8 cellular contexts compared by ENCODE assay signal in genomic region chr1:78003070-78003751, GRCh38. TPM values are rescaled to one million over a fixed set of nuclear protein-coding genes. Genes with fewer than 3 reads are reported as not detected.
A peak's percentile ranks its signal among the peaks of the same experiment; 100 is the strongest.
DNase-seq lines count a peak whose midpoint lies in the region; ATAC-seq, FAIRE-seq and TF ChIP-seq lines count a peak whose summit lies in the region.

No MANE protein-coding gene starts in this region.

- no peak for TF ChIP-seq RAD21 in A549 (conservative IDR thresholded peaks at IDR 0.05 in 1 of 2, IDR thresholded peaks at IDR 0.05 in 1 of 2)

- H3K79me2 ChIP-seq in astrocyte (ENCODE audit: insufficient read depth, low read length) = peaks cover 36% of the 10 kb centered on the region

- H3K9me3 Mint-ChIP-seq in astrocyte (ENCODE audit: unreplicated experiment) (no peaks in the 10 kb centered on the region), memory B cell (no peaks in the 10 kb centered on the region)

- no peak for TF ChIP-seq POLR2A in A549 (IDR thresholded peaks at IDR 0.05; ENCODE audit: low read length)

- H3K9ac ChIP-seq in astrocyte (ENCODE audit: low read length) = no peak overlapping the region

- 3% methylated on average over 3 of the region's 3 CpGs for WGBS in A549 (ENCODE audit: missing lambda C conversion rate)

- H3K4me2 ChIP-seq in A549 = peak overlapping the region; percentile 87
- peak overlapping the region; percentile 85 for H3K4me2 ChIP-seq in astrocyte (ENCODE audit: low read length)

- no peak for TF ChIP-seq EP300 in A549 (IDR thresholded peaks at IDR 0.05)

- H3K4me1 Mint-ChIP-seq in astrocyte (ENCODE audit: low read depth, unreplicated experiment) = peaks cover 9% of the 10 kb centered on the region
- H3K4me1 Mint-ChIP-seq in memory B cell = peaks cover 8% of the 10 kb centered on the region

- peak overlapping the region; percentile 35 for H3K4me3 Mint-ChIP-seq in astrocyte (ENCODE audit: unreplicated experiment)
- H3K4me3 Mint-ChIP-seq in memory B cell = no peak overlapping the region

- H3K27me3 ChIP-seq in astrocyte (ENCODE audit: insufficient read depth, low read length) = no peaks in the 10 kb centered on the region

- POLR2A ChIA-PET in A549 (lab: Yijun Ruan, JAX) = interaction anchor here (1.0 to 6.8 kb wide), 11 partner anchors 8 to 463 kb away, joined by 3 to 94 read pairs (median 8); partner anchors contain the start of gene FUBP1

- TF ChIP-seq CTCF in A549 (IDR thresholded peaks at IDR 0.05) (no peak), astrocyte (IDR thresholded peaks at IDR 0.05; ENCODE audit: insufficient read depth, low read depth, low read length) (no peak)

- H3K4me1 ChIP-seq in A549 (peaks cover 31% of the 10 kb centered on the region), astrocyte (ENCODE audit: insufficient read depth, low read length) (peaks cover 2% of the 10 kb centered on the region)

- no peak for FAIRE-seq in A549 (lab: Jason Lieb, UNC)
- no peak for FAIRE-seq in astrocyte (lab: Jason Lieb, UNC)
- no peak for FAIRE-seq in HTR-8/SVneo (lab: Jason Lieb, UNC)

- peak overlapping the region; percentile 82 for H3K27ac Mint-ChIP-seq in astrocyte (ENCODE audit: unreplicated experiment)
- H3K27ac Mint-ChIP-seq in memory B cell = peak overlapping the region; percentile 98

- H3K4me3 ChIP-seq in A549 = peak overlapping the region; percentile 58
- no peak overlapping the region for H3K4me3 ChIP-seq in astrocyte (ENCODE audit: insufficient read depth, low read depth, low read length)

- CTCF ChIA-PET in A549 (lab: Yijun Ruan, JAX) = interaction anchor here (0.9 to 4.6 kb wide), 6 partner anchors 12 to 111 kb away, joined by 3 to 32 read pairs (median 4); partner anchors contain the start of gene FUBP1

- no peak for DNase-seq in A549 (ENCODE audit: low read depth in 1 of 2, low spot score in 1 of 2)
- peak; percentile 32 for DNase-seq in HT-29 (ENCODE audit: low spot score)
- no peak for DNase-seq in astrocyte (ENCODE audit: low read depth)
- no peak for DNase-seq in memory B cell (ENCODE audit: low spot score in 2 of 2)
- no peak for DNase-seq in HTR-8/SVneo (ENCODE audit: insufficient read length, low spot score)
- no peak for DNase-seq in AG20443 (ENCODE audit: low spot score)
- no peak for DNase-seq in NCI-H1105 treated with DMSO at 0.1 percent for 48 hours (lab: John Stamatoyannopoulos, UW)
- DNase-seq in GF-D8 (lab: John Stamatoyannopoulos, UW) = no peak

- H3K27me3 Mint-ChIP-seq in astrocyte (ENCODE audit: low read depth, unreplicated experiment) (no peaks in the 10 kb centered on the region), memory B cell (no peaks in the 10 kb centered on the region)

- H4K20me1 ChIP-seq in astrocyte (ENCODE audit: insufficient read depth, low read length) = peaks cover 12% of the 10 kb centered on the region

- no peaks in the 10 kb centered on the region for H3K9me3 ChIP-seq in A549
- H3K9me3 ChIP-seq in astrocyte (ENCODE audit: insufficient read depth, low read depth, low read length) = no peaks in the 10 kb centered on the region

- H3K36me3 ChIP-seq in astrocyte (ENCODE audit: insufficient read depth, low read length) = no peaks in the 10 kb centered on the region

- H3K27ac ChIP-seq in A549 (peak overlapping the region; percentile 77 to 83), astrocyte (ENCODE audit: low read depth, low read length) (no peak overlapping the region)

- no peak overlapping the region for H2AFZ ChIP-seq in astrocyte (ENCODE audit: low read depth, low read length)

- ATAC-seq in A549 = no peak
- ATAC-seq in memory B cell (ENCODE audit: low read depth) = no peak

- H3K36me3 Mint-ChIP-seq in astrocyte (ENCODE audit: low read depth, unreplicated experiment) = no peaks in the 10 kb centered on the region
- peaks cover under 1% of the 10 kb centered on the region for H3K36me3 Mint-ChIP-seq in memory B cell

TF ChIP-seq in A549, 52 proteins besides CTCF, POLR2A, EP300 and RAD21:
- TF ChIP-seq MAFK (IDR thresholded peaks at IDR 0.05; ENCODE audit: partially characterized antibody) = peak; percentile 99
- peak; percentile 80 for TF ChIP-seq NFE2L2 (conservative IDR thresholded peaks at IDR 0.05; ENCODE audit: low read length)
- TF ChIP-seq, protein P1, sequence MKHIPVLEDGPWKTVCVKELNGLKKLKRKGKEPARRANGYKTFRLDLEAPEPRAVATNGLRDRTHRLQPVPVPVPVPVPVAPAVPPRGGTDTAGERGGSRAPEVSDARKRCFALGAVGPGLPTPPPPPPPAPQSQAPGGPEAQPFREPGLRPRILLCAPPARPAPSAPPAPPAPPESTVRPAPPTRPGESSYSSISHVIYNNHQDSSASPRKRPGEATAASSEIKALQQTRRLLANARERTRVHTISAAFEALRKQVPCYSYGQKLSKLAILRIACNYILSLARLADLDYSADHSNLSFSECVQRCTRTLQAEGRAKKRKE (CRISPR knock-in tag; IDR thresholded peaks at IDR 0.05; ENCODE audit: low read depth) = no peak

RNA-seq across cellular contexts. Expression of gene DNAJB4, which starts 1.5 kb away (rescaled TPM):
- polyA plus RNA-seq in A549 (2011; rRNA removed) (18.5 and 30.0 TPM in 2 replicates), A549 (2017; fragmentation: RNase III; extraction: RNeasy Plus Mini Kit Qiagen cat#74134 plus additional on column Dnase treatment) (48.8 to 62.6 TPM (median 49.0 TPM) in 3 replicates)
- 6.6 and 6.9 TPM in 2 replicates for polyA plus RNA-seq in A549 (2012; cell fraction: cytosol; rRNA removed)
- 3.0 and 4.9 TPM in 2 replicates for polyA plus RNA-seq in A549 (2012; cell fraction: nucleus; rRNA removed)
- 6.4 and 15.0 TPM in 2 replicates for polyA minus RNA-seq in A549 (2011; rRNA and poly(A)+ RNA removed)
- 4.2 and 7.9 TPM in 2 replicates for total RNA-seq in HT-29 (2014; rRNA removed; shearing (Covaris generic))
- total RNA-seq in astrocyte = 57.9 and 58.6 TPM in 2 replicates

RNA-seq across cellular contexts. Expression of gene FUBP1, which starts 24.3 kb away (rescaled TPM):
- polyA plus RNA-seq in A549 (2011; rRNA removed) (126 and 183 TPM in 2 replicates), A549 (2017; fragmentation: RNase III; extraction: RNeasy Plus Mini Kit Qiagen cat#74134 plus additional on column Dnase treatment) (126 to 131 TPM (median 128 TPM) in 3 replicates)
- 54.5 and 73.6 TPM in 2 replicates for polyA plus RNA-seq in A549 (2012; cell fraction: cytosol; rRNA removed)
- polyA plus RNA-seq in A549 (2012; cell fraction: nucleus; rRNA removed) = 92.2 and 112 TPM in 2 replicates
- 127 and 185 TPM in 2 replicates for polyA minus RNA-seq in A549 (2011; rRNA and poly(A)+ RNA removed)
- total RNA-seq in HT-29 (2014; rRNA removed; shearing (Covaris generic)) = 130 and 145 TPM in 2 replicates
- total RNA-seq in astrocyte = 113 and 128 TPM in 2 replicates

RNA-seq across cellular contexts. Expression of gene GIPC2, which starts 42.6 kb away (rescaled TPM):
- polyA plus RNA-seq in A549 (2011; rRNA removed) (not detected in 2 replicates), A549 (2017; fragmentation: RNase III; extraction: RNeasy Plus Mini Kit Qiagen cat#74134 plus additional on column Dnase treatment) (0.04 to 0.07 TPM (median 0.06 TPM) in 3 replicates)
- not detected in 2 replicates for polyA plus RNA-seq in A549 (2012; cell fraction: cytosol; rRNA removed)
- not detected in 2 replicates for polyA plus RNA-seq in A549 (2012; cell fraction: nucleus; rRNA removed)
- not detected in 2 replicates for polyA minus RNA-seq in A549 (2011; rRNA and poly(A)+ RNA removed)
- 13.4 and 15.4 TPM in 2 replicates for total RNA-seq in HT-29 (2014; rRNA removed; shearing (Covaris generic))
- not detected in 2 replicates for total RNA-seq in astrocyte

Comparison
In these comparisons a context has a peak if more than half of its experiments do, and no peak if none do; other contexts are left out.
1. RNA of gene GIPC2, which starts 42.6 kb away (total RNA-seq): 13.4 to 15.4 TPM in HT-29; not detected in astrocyte; every median in the first group is over 10 times any median in the second.